8 cellular contexts compared by ENCODE assay signal in the genomic region with DNA sequence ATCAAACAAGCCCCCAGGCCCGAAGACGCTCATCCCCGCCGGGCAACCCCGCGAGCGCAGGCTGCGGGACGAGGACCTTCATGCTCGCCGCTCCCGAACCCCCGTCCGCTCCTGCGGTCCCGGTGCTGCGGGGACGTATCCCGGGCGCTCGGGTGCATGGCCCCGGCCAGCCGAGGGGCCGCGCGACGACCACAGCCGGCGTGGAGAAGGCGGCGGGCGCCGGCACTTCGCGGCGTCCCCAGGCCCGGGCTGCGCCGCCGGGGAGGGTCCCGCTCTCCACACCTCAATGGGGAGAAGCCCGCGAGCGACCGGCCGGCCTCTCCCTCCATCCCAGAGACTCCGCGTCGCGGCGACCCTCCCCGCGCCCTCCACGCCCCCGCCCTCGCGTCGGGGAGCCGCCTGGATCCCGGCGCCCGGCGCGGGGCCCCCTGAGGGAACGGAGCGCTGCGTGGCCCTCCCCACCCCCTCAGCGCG. TPM values are rescaled to one million over a fixed set of nuclear protein-coding genes. Genes with fewer than 3 reads are reported as not detected.
DNase-seq lines count a peak whose midpoint lies in the region; ATAC-seq and TF ChIP-seq lines count a peak whose summit lies in the region.

No MANE protein-coding gene starts in this region.

- H3K36me3 ChIP-seq in heart left ventricle = no peaks in the 10 kb centered on the region
- no peaks in the 10 kb centered on the region for H3K36me3 ChIP-seq in HUES6 (ENCODE audit: control insufficient read depth, insufficient read depth, low read length)
- H3K36me3 ChIP-seq in duodenal mucosa (ENCODE audit: control insufficient read depth in 1 of 2, insufficient read depth in 2 of 2, low read length in 2 of 2) = no peaks in the 10 kb centered on the region

- ATAC-seq in heart left ventricle = peak in 1 of 4 donors; percentile 31

- peak overlapping the region; percentile 65 to 83 (median 78) for H3K27ac Mint-ChIP-seq in nephron

- H3K9ac ChIP-seq in HUES6 (ENCODE audit: low read length) (peak overlapping the region; percentile 84), duodenal mucosa (ENCODE audit: low read depth in 1 of 2, low read length in 2 of 2) (peak overlapping the region; percentile 80 to 86)

- in situ Hi-C loops in KBM-7 (cut with MboI; ENCODE audit: low pct_unique_long_range_greater_than_20kb, low sequenced_read_pairs) = no loop called here

- peak in 1 of 5 donors; percentile 31 for DNase-seq in heart left ventricle
- DNase-seq in cardiac septum (ENCODE audit: low spot score) = no peak
- no peak for DNase-seq in GM20000 (ENCODE audit: low spot score)
- no peak for DNase-seq in stimulated activated CD4-positive, alpha-beta T cell treated with anti-CD3 and anti-CD28 coated beads, Interleukin-4, amount 100 ng/mL, for 1 hour
- no peak for DNase-seq in KBM-7

- no peaks in the 10 kb centered on the region for H3K36me3 Mint-ChIP-seq in nephron (ENCODE audit: low read depth)

- no peak for TF ChIP-seq CTCF in heart left ventricle (IDR thresholded peaks at IDR 0.05)
- no peak for TF ChIP-seq CTCF in nephron (IDR thresholded peaks at IDR 0.05; ENCODE audit: unreplicated experiment in 3 of 3)
- TF ChIP-seq CTCF in GM20000 (IDR thresholded peaks at IDR 0.05; ENCODE audit: extremely low read depth, missing control alignments) = no peak

- peak overlapping the region; percentile 66 to 95 (median 86) for H3K4me3 ChIP-seq in heart left ventricle
- peak overlapping the region; percentile 77 for H3K4me3 ChIP-seq in HUES6 (ENCODE audit: low read depth, low read length)
- peak overlapping the region; percentile 78 to 83 for H3K4me3 ChIP-seq in duodenal mucosa (ENCODE audit: low read depth in 1 of 2, low read length in 2 of 2)

- no peak for TF ChIP-seq POLR2A in heart left ventricle (IDR thresholded peaks at IDR 0.05)

- H3K9me3 ChIP-seq in heart left ventricle (no peaks in the 10 kb centered on the region), HUES6 (ENCODE audit: control insufficient read depth, insufficient read depth, low read depth, low read length) (no peaks in the 10 kb centered on the region), duodenal mucosa (ENCODE audit: control insufficient read depth in 1 of 2, low read length in 2 of 2) (no peaks in the 10 kb centered on the region)

- H3K4me3 Mint-ChIP-seq in nephron = peak overlapping the region; percentile 85 to 91 (median 89)

- H3K27ac ChIP-seq in heart left ventricle (peak overlapping the region; percentile 61 to 96 (median 88)), HUES6 (ENCODE audit: low read depth, low read length) (0 out of 2 replicates have a peak overlapping the region, but pooled peaks have one; percentile 27), duodenal mucosa (ENCODE audit: low read depth, low read length) (peak overlapping the region; percentile 83)

- H3K9me3 Mint-ChIP-seq in nephron = no peaks in the 10 kb centered on the region

- H3K4me1 ChIP-seq in heart left ventricle (peaks cover 0 to 47% (median 30%) of the 10 kb centered on the region in 12 donors), HUES6 (ENCODE audit: control insufficient read depth, insufficient read depth, low read length) (peaks cover 49% of the 10 kb centered on the region), duodenal mucosa (ENCODE audit: control insufficient read depth in 1 of 2, insufficient read depth in 2 of 2, low read length in 2 of 2) (peaks cover 30 to 40% of the 10 kb centered on the region in 2 donors)

- H3K27me3 ChIP-seq in heart left ventricle (peaks cover 0 to 17% (median 0%) of the 10 kb centered on the region in 9 donors), HUES6 (ENCODE audit: control insufficient read depth, insufficient read depth, low read length) (peaks cover 14% of the 10 kb centered on the region), duodenal mucosa (ENCODE audit: control insufficient read depth in 1 of 2, insufficient read depth in 2 of 2, low read length in 2 of 2) (peaks cover 0 to 3% of the 10 kb centered on the region in 2 donors)

- intact Hi-C loops in heart left ventricle (cut with DNase I) = loop anchor here in 8 of 10 donors (1.0 to 10.0 kb wide), 10 partner anchors 43 to 419 kb away; partner anchors contain the start of gene SLC45A1 (in 2 of the 8)
- intact Hi-C loops in cardiac septum (cut with DNase I) = loop anchor here (1.0 to 5.0 kb wide), 2 partner anchors 292 to 397 kb away; no protein-coding TSS in a partner anchor

- H3K4me1 Mint-ChIP-seq in nephron = peaks cover 34% of the 10 kb centered on the region

- WGBS in heart left ventricle, 4 donors = 0 to 1% (median 0%) methylated on average over 12 to 69 of the region's 69 CpGs

- H3K27me3 Mint-ChIP-seq in nephron (ENCODE audit: low read depth) = peaks cover 3% of the 10 kb centered on the region

RNA-seq across cellular contexts. Expression of gene ERRFI1, which starts 0.4 kb away (rescaled TPM):
- total RNA-seq in heart left ventricle (10 to 100 TPM in 5 of 9 donors, 1 to 10 TPM in 4; 6.2 to 16.1 (median 12.0) TPM), cardiac septum (8.2 TPM)
- polyA plus RNA-seq in heart left ventricle = 10 to 100 TPM in 1 of 2 donors, 1 to 10 TPM in 1; 3.8 to 26.0 TPM

Comparison
In these comparisons a context has a peak if more than half of its experiments do, and no peak if none do; other contexts are left out.
1. H3K27ac ChIP-seq: peak in every context shown above with its lines; median percentile 88 in heart left ventricle; 83 in duodenal mucosa; 27 in HUES6.